In the genomic region with DNA sequence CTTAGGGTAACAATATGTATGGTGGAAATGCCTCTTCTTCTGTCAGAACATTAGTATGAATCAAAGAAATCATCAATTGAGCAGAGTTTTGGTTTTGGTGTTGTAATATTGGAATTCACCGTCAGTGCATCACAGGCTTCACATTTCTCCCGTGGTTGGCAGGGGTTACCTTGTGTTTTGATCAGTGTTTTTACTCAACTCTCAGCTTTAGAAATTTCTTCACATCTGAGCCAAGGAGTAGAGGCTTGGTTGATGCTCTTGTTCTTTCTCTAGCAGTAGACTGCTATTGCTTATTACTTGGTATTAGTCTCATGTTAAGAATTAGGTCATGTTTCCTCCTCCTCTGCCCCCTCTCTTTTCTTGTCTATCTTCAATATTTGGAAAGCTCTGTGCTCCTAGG, we compare ENCODE assay signal across 14 cellular contexts.
DNase-seq lines count a peak whose midpoint lies in the region; ATAC-seq and TF ChIP-seq lines count a peak whose summit lies in the region.
"Had no signal": no experiment of that assay in that cellular context is flagged by ENCODE, and none has a peak within 500 bp of the region (broad histone marks: within the 10 kb centered on the region; RNA-seq: fewer than 3 reads in every experiment).

No MANE protein-coding gene starts in this region.

- CTCF ChIA-PET in MCF 10A (lab: Yijun Ruan, JAX): interaction anchor here (0.6 to 1.0 kb wide), 3 partner anchors 11 to 401 kb away, joined by 3 to 4 read pairs (median 3); no protein-coding TSS in a partner anchor
- CTCF ChIA-PET in mammary epithelial cell (lab: Charles Lee; ENCODE audit: low non-redundant PET): no interaction called here

- no peaks in the 10 kb centered on the region for H3K27me3 Mint-ChIP-seq in MCF 10A (ENCODE audit: insufficient read depth, unreplicated experiment)
- H3K27me3 Mint-ChIP-seq: CD4-positive, alpha-beta T cell had no signal

- H3K27ac ChIP-seq in breast epithelium: no peak overlapping the region
- H3K27ac ChIP-seq in mammary epithelial cell (ENCODE audit: insufficient read depth, low read depth, low read length): no peak overlapping the region
- H3K27ac ChIP-seq in gastroesophageal sphincter: no peak overlapping the region
- H3K27ac ChIP-seq: C4-2B, GM23248, HL-60 had no signal

- no peaks in the 10 kb centered on the region for H3K79me2 ChIP-seq in mammary epithelial cell (ENCODE audit: insufficient read depth, low read length)

- no peak overlapping the region for H3K4me3 Mint-ChIP-seq in MCF 10A (ENCODE audit: unreplicated experiment)
- H3K4me3 Mint-ChIP-seq: CD4-positive, alpha-beta T cell had no signal

- H3K27me3 ChIP-seq in breast epithelium (no peaks in the 10 kb centered on the region), mammary epithelial cell (ENCODE audit: insufficient read depth, low read length) (no peaks in the 10 kb centered on the region), gastroesophageal sphincter (no peaks in the 10 kb centered on the region)

- H3K4me3 ChIP-seq in breast epithelium: no peak overlapping the region
- no peak overlapping the region for H3K4me3 ChIP-seq in mammary epithelial cell (replicated peaks in 1 of 3; ENCODE audit: insufficient read depth in 1 of 3, low read depth in 2 of 3, low read length in 3 of 3)
- H3K4me3 ChIP-seq in gastroesophageal sphincter: no peak overlapping the region
- H3K4me3 ChIP-seq: GM23248, HAP-1 had no signal

- no peaks in the 10 kb centered on the region for H3K36me3 ChIP-seq in breast epithelium
- H3K36me3 ChIP-seq in mammary epithelial cell (ENCODE audit: insufficient read depth, low read length): no peaks in the 10 kb centered on the region
- no peaks in the 10 kb centered on the region for H3K36me3 ChIP-seq in gastroesophageal sphincter
- H3K36me3 ChIP-seq: HAP-1 had no signal

- dilution Hi-C loops in mammary epithelial cell (cut with HindIII; ENCODE audit: low sequenced_read_pairs): no loop called here

- intact Hi-C loops in MCF 10A (cut with micrococcal nuclease): no loop called here
- intact Hi-C loops in breast epithelium (cut with DNase I; ENCODE audit: low total_unique reads): loop anchor here (10.0 kb wide), 1 partner anchor 98 kb away; no protein-coding TSS in a partner anchor
- intact Hi-C loops in mammary epithelial cell (cut with micrococcal nuclease): no loop called here

- no peak overlapping the region for H3K4me2 ChIP-seq in mammary epithelial cell (ENCODE audit: insufficient read depth, low read depth, low read length)

- BruUV-seq in MCF 10A (replicated peaks; lab: Mats Ljungman, UMichigan): no TSS peak
- BruUV-seq in mammary epithelial cell (replicated peaks; lab: Mats Ljungman, UMichigan): no TSS peak

- peak; percentile 18 for DNase-seq in MCF 10A (ENCODE audit: unreplicated experiment)
- DNase-seq in breast epithelium (ENCODE audit: low spot score in 2 of 2): no peak
- peak; percentile 40 for DNase-seq in mammary epithelial cell
- peak; percentile 6 for DNase-seq in iris pigment epithelial cell (ENCODE audit: low read depth)
- DNase-seq: AML-193; Caco-2; CD4-positive, alpha-beta T cell; GM23248 had no signal

- in situ Hi-C loops in mammary epithelial cell (cut with MboI; ENCODE audit: low sequenced_read_pairs in 2 of 2): no loop called here

- no peaks in the 10 kb centered on the region for H3K4me1 Mint-ChIP-seq in MCF 10A (ENCODE audit: insufficient read depth, unreplicated experiment)

- POLR2A ChIA-PET in MCF 10A (lab: Yijun Ruan, JAX): no interaction called here

- no peak overlapping the region for H2AFZ ChIP-seq in mammary epithelial cell (ENCODE audit: low read depth, low read length)
- H2AFZ ChIP-seq: GM23248 had no signal

- H3K4me1 ChIP-seq in breast epithelium (no peaks in the 10 kb centered on the region), mammary epithelial cell (ENCODE audit: insufficient read depth, low read length) (no peaks in the 10 kb centered on the region), gastroesophageal sphincter (no peaks in the 10 kb centered on the region)
- H3K4me1 ChIP-seq: Caco-2, HAP-1 had no signal

- no peaks in the 10 kb centered on the region for H3K9me3 Mint-ChIP-seq in MCF 10A (ENCODE audit: unreplicated experiment)

- H3K9me3 ChIP-seq in breast epithelium (no peaks in the 10 kb centered on the region), mammary epithelial cell (replicated peaks; ENCODE audit: insufficient read depth, low read length) (no peaks in the 10 kb centered on the region), gastroesophageal sphincter (no peaks in the 10 kb centered on the region)
- H3K9me3 ChIP-seq: Caco-2, HAP-1 had no signal

- H3K27ac Mint-ChIP-seq in MCF 10A (ENCODE audit: low read depth, unreplicated experiment): no peak overlapping the region
- H3K27ac Mint-ChIP-seq: CD4-positive, alpha-beta T cell had no signal

- 0% methylated on average over 1 of the region's 2 CpGs for whole genome bisulfite sequencing in mammary epithelial cell (ENCODE audit: low coverage, missing lambda C conversion rate)
- 38 to 61% methylated on average over 2 of the region's 2 CpGs for WGBS in gastroesophageal sphincter (ENCODE audit: low coverage in 1 of 2), 2 donors

- H3K36me3 Mint-ChIP-seq in MCF 10A (ENCODE audit: insufficient read depth, unreplicated experiment): no peaks in the 10 kb centered on the region

- TF ChIP-seq CTCF in MCF 10A (IDR thresholded peaks at IDR 0.05; ENCODE audit: unreplicated experiment) (no peak), breast epithelium (IDR thresholded peaks at IDR 0.05) (no peak), mammary epithelial cell (conservative IDR thresholded peaks at IDR 0.05 in 1 of 2, IDR thresholded peaks at IDR 0.05 in 1 of 2; ENCODE audit: extremely low read depth in 1 of 2, insufficient read depth in 1 of 2, low read depth in 1 of 2, low read length in 2 of 2) (no peak), gastroesophageal sphincter (IDR thresholded peaks at IDR 0.05) (no peak)

- no peak for TF ChIP-seq EP300 in gastroesophageal sphincter (IDR thresholded peaks at IDR 0.05)

- ATAC-seq in gastroesophageal sphincter: no peak
- no peak for ATAC-seq in HG03095 (IDR thresholded peaks at IDR 0.05; ENCODE audit: unreplicated experiment)
- no peak for ATAC-seq in HG03108 (IDR thresholded peaks at IDR 0.05; ENCODE audit: unreplicated experiment)

- no peak overlapping the region for H3K9ac ChIP-seq in mammary epithelial cell (ENCODE audit: insufficient read depth, low read length)
- H3K9ac ChIP-seq: GM23248 had no signal

- H4K20me1 ChIP-seq in mammary epithelial cell (ENCODE audit: insufficient read depth, low read length): no peaks in the 10 kb centered on the region

- no peak for TF ChIP-seq POLR2A in breast epithelium (IDR thresholded peaks at IDR 0.05)
- TF ChIP-seq POLR2A in gastroesophageal sphincter (IDR thresholded peaks at IDR 0.05): no peak

Comparison
In these comparisons a context has a peak if more than half of its experiments do, and no peak if none do; other contexts are left out.
1. DNase-seq: peak in MCF 10A (single experiment), mammary epithelial cell (single experiment) and iris pigment epithelial cell (single experiment); none in breast epithelium (0 of 2).